In the genomic region with DNA sequence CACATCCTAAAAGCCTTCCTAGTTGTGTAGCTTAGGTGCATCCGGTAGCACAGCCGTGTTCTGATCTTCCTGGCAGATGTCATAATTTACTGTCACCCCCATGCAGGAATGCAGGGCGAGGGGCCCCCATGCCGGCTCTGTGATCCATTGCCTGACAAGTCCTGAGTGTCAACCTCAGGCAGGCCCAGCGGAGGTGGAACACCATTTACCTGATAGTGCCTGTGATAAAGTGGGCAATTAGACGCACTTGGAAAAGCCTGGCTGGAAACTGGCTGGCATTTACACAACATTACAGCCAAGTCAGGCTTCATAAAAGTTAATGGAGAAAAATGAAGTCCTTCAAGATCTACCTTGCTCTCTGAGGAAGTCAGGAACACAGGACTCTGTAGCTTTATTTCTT, we compare ENCODE assay signal across 1 cellular context.
TF ChIP-seq lines count a peak whose summit lies in the region.

No MANE protein-coding gene starts in this region.

TF ChIP-seq in GM23338, 12 proteins besides CTCF, POLR2A, EP300 and RAD21 (continued from another document):
- TF ChIP-seq, protein P1, sequence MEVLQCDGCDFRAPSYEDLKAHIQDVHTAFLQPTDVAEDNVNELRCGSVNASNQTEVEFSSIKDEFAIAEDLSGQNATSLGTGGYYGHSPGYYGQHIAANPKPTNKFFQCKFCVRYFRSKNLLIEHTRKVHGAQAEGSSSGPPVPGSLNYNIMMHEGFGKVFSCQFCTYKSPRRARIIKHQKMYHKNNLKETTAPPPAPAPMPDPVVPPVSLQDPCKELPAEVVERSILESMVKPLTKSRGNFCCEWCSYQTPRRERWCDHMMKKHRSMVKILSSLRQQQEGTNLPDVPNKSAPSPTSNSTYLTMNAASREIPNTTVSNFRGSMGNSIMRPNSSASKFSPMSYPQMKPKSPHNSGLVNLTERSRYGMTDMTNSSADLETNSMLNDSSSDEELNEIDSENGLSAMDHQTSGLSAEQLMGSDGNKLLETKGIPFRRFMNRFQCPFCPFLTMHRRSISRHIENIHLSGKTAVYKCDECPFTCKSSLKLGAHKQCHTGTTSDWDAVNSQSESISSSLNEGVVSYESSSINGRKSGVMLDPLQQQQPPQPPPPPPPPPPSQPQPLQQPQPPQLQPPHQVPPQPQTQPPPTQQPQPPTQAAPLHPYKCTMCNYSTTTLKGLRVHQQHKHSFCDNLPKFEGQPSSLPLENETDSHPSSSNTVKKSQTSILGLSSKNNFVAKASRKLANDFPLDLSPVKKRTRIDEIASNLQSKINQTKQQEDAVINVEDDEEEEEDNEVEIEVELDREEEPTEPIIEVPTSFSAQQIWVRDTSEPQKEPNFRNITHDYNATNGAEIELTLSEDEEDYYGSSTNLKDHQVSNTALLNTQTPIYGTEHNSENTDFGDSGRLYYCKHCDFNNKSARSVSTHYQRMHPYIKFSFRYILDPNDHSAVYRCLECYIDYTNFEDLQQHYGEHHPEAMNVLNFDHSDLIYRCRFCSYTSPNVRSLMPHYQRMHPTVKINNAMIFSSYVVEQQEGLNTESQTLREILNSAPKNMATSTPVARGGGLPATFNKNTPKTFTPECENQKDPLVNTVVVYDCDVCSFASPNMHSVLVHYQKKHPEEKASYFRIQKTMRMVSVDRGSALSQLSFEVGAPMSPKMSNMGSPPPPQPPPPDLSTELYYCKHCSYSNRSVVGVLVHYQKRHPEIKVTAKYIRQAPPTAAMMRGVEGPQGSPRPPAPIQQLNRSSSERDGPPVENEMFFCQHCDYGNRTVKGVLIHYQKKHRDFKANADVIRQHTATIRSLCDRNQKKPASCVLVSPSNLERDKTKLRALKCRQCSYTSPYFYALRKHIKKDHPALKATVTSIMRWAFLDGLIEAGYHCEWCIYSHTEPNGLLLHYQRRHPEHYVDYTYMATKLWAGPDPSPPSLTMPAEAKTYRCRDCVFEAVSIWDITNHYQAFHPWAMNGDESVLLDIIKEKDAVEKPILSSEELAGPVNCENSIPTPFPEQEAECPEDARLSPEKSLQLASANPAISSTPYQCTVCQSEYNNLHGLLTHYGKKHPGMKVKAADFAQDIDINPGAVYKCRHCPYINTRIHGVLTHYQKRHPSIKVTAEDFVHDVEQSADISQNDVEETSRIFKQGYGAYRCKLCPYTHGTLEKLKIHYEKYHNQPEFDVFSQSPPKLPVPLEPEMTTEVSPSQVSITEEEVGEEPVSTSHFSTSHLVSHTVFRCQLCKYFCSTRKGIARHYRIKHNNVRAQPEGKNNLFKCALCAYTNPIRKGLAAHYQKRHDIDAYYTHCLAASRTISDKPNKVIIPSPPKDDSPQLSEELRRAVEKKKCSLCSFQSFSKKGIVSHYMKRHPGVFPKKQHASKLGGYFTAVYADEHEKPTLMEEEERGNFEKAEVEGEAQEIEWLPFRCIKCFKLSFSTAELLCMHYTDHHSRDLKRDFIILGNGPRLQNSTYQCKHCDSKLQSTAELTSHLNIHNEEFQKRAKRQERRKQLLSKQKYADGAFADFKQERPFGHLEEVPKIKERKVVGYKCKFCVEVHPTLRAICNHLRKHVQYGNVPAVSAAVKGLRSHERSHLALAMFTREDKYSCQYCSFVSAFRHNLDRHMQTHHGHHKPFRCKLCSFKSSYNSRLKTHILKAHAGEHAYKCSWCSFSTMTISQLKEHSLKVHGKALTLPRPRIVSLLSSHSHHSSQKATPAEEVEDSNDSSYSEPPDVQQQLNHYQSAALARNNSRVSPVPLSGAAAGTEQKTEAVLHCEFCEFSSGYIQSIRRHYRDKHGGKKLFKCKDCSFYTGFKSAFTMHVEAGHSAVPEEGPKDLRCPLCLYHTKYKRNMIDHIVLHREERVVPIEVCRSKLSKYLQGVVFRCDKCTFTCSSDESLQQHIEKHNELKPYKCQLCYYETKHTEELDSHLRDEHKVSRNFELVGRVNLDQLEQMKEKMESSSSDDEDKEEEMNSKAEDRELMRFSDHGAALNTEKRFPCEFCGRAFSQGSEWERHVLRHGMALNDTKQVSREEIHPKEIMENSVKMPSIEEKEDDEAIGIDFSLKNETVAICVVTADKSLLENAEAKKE (CRISPR knock-in tag; IDR thresholded peaks at IDR 0.05): no peak
